19 cellular contexts compared by ENCODE assay signal in genomic region chr2:139162456-139162855, GRCh38.
DNase-seq lines count a peak whose midpoint lies in the region; ATAC-seq, FAIRE-seq and TF ChIP-seq lines count a peak whose summit lies in the region.
"Had no signal": no experiment of that assay in that cellular context is flagged by ENCODE, and none has a peak within 500 bp of the region (broad histone marks: within the 10 kb centered on the region; RNA-seq: fewer than 3 reads in every experiment).

No MANE protein-coding gene starts in this region.

- H3K36me3 ChIP-seq in GM23338 (ENCODE audit: insufficient read depth) (no peaks in the 10 kb centered on the region), astrocyte (ENCODE audit: insufficient read depth, low read length) (no peaks in the 10 kb centered on the region), mesendoderm (ENCODE audit: control insufficient read depth, insufficient read depth, low read length) (no peaks in the 10 kb centered on the region), smooth muscle cell (ENCODE audit: low read depth) (no peaks in the 10 kb centered on the region), stomach (no peaks in the 10 kb centered on the region)
- H3K36me3 ChIP-seq: BLaER1 treated with 17β-estradiol and CSF1 and Interleukin-3, amounts not matched to agents 10 nM and 100 nM had no signal

- no peak overlapping the region for H3K4me2 ChIP-seq in GM23338
- H3K4me2 ChIP-seq in astrocyte (ENCODE audit: low read length), result no peak overlapping the region
- no peak overlapping the region for H3K4me2 ChIP-seq in mesendoderm (ENCODE audit: low read length)
- peak overlapping the region; percentile 58 for H3K4me2 ChIP-seq in smooth muscle cell

- no peak for FAIRE-seq in astrocyte (lab: Jason Lieb, UNC)
- FAIRE-seq: GM12878, H54, HTR-8/SVneo had no signal

- no peak overlapping the region for H2BK120ac ChIP-seq in mesendoderm (ENCODE audit: low read depth, low read length)

- H3K27ac Mint-ChIP-seq in GM23338 (0 out of 2 replicates have a peak overlapping the region, but pooled peaks have one; percentile 54), astrocyte (ENCODE audit: unreplicated experiment) (peak overlapping the region; percentile 11)
- H3K27ac Mint-ChIP-seq: CD8-positive, alpha-beta T cell had no signal

- no peak overlapping the region for H3K4ac ChIP-seq in mesendoderm (ENCODE audit: low read depth, low read length)

- H3K9ac ChIP-seq in astrocyte (ENCODE audit: low read length) (no peak overlapping the region), mesendoderm (ENCODE audit: low read length) (no peak overlapping the region), smooth muscle cell (ENCODE audit: low read depth) (peak overlapping the region; percentile 22)
- H3K9ac ChIP-seq: BLaER1 treated with 17β-estradiol and CSF1 and Interleukin-3, amounts not matched to agents 10 nM and 100 nM had no signal

- intact Hi-C loops in stomach (cut with DNase I; ENCODE audit: low total_unique reads), result no loop called here

- H3K27ac ChIP-seq in GM23338 (ENCODE audit: low read depth) (no peak overlapping the region), astrocyte (ENCODE audit: low read depth, low read length) (no peak overlapping the region), mesendoderm (ENCODE audit: low read depth, low read length) (no peak overlapping the region), smooth muscle cell (ENCODE audit: low read depth) (peak overlapping the region; percentile 84), stomach (no peak overlapping the region)

- H4K20me1 ChIP-seq in GM23338 (replicated peaks; ENCODE audit: insufficient read depth) (no peaks in the 10 kb centered on the region), astrocyte (ENCODE audit: insufficient read depth, low read length) (no peaks in the 10 kb centered on the region), smooth muscle cell (ENCODE audit: low read depth) (no peaks in the 10 kb centered on the region)
- H4K20me1 ChIP-seq: BLaER1 treated with 17β-estradiol and CSF1 and Interleukin-3, amounts not matched to agents 10 nM and 100 nM had no signal

- no peak overlapping the region for H2BK5ac ChIP-seq in mesendoderm (ENCODE audit: low read length)

- no peaks in the 10 kb centered on the region for H3K79me1 ChIP-seq in mesendoderm (ENCODE audit: low read length)

- no peak for TF ChIP-seq EP300 in stomach (IDR thresholded peaks at IDR 0.05)

- DNase-seq in GM23338 (ENCODE audit: low spot score) (no peak), astrocyte (ENCODE audit: low read depth) (no peak), mesendoderm (peak; percentile 36), smooth muscle cell (lab: John Stamatoyannopoulos, UW; ENCODE audit: unreplicated experiment) (peak; percentile 1), stomach (no peak)
- no peak for DNase-seq in stimulated activated CD4-positive, alpha-beta T cell treated with anti-CD3 and anti-CD28 coated beads, Interleukin-4, amount 100 ng/mL, for 24 hours
- DNase-seq: 8988T; CD8-positive, alpha-beta T cell; DMS 273 treated with DMSO at 0.1 percent for 48 hours; DMS53; DND-41; EL; HCEC 1CT; IMR-90 had no signal

- no peak overlapping the region for H2AK5ac ChIP-seq in mesendoderm (ENCODE audit: low read length)

- H3K9me3 ChIP-seq in astrocyte (ENCODE audit: insufficient read depth, low read depth, low read length) (no peaks in the 10 kb centered on the region), smooth muscle cell (replicated peaks; ENCODE audit: low read depth) (no peaks in the 10 kb centered on the region), stomach (no peaks in the 10 kb centered on the region)
- H3K9me3 ChIP-seq: BLaER1 treated with 17β-estradiol and CSF1 and Interleukin-3, amounts not matched to agents 10 nM and 100 nM had no signal

- WGBS in mesendoderm (ENCODE audit: extremely low coverage, insufficient coverage, low lambda C conversion rate), result no CpG with 5 or more reads among the region's 2 CpGs
- WGBS in smooth muscle cell (ENCODE audit: low lambda C conversion rate), result 50% methylated on average over 2 of the region's 2 CpGs
- WGBS in stomach, 5 donors, result 78 to 88% (median 83%) methylated on average over 2 of the region's 2 CpGs

- no peaks in the 10 kb centered on the region for H3K79me2 ChIP-seq in GM23338 (replicated peaks; ENCODE audit: insufficient read depth)
- no peaks in the 10 kb centered on the region for H3K79me2 ChIP-seq in astrocyte (ENCODE audit: insufficient read depth, low read length)
- H3K79me2 ChIP-seq in mesendoderm (ENCODE audit: control insufficient read depth, insufficient read depth, low read length), result no peaks in the 10 kb centered on the region
- H3K79me2 ChIP-seq in smooth muscle cell (ENCODE audit: low read depth), result no peaks in the 10 kb centered on the region

- H3F3A ChIP-seq in GM23338 (replicated peaks; ENCODE audit: low read depth), result no peaks in the 10 kb centered on the region
- H3F3A ChIP-seq in smooth muscle cell (ENCODE audit: low read depth), result no peaks in the 10 kb centered on the region

- H3K27me3 Mint-ChIP-seq in GM23338 (ENCODE audit: insufficient read depth, low read depth, poor library complexity), result peaks cover 2% of the 10 kb centered on the region
- H3K27me3 Mint-ChIP-seq in astrocyte (ENCODE audit: low read depth, unreplicated experiment), result no peaks in the 10 kb centered on the region

- TF ChIP-seq POLR2A in stomach (IDR thresholded peaks at IDR 0.05), result no peak

- ATAC-seq in GM23338 (no peak), HG02759 (IDR thresholded peaks at IDR 0.05; ENCODE audit: unreplicated experiment) (no peak)
- ATAC-seq: CD8-positive, alpha-beta T cell; GM12878 had no signal

- H2AFZ ChIP-seq in GM23338, result no peak overlapping the region
- no peak overlapping the region for H2AFZ ChIP-seq in astrocyte (ENCODE audit: low read depth, low read length)
- no peak overlapping the region for H2AFZ ChIP-seq in smooth muscle cell (ENCODE audit: low read depth)

- no peak overlapping the region for H3K56ac ChIP-seq in mesendoderm (ENCODE audit: low read length)

- H3K9me3 Mint-ChIP-seq in GM23338 (no peaks in the 10 kb centered on the region), astrocyte (ENCODE audit: unreplicated experiment) (peaks cover 3% of the 10 kb centered on the region)

- no peak overlapping the region for H3K23ac ChIP-seq in mesendoderm (ENCODE audit: low read length)

- no peaks in the 10 kb centered on the region for H3K36me3 Mint-ChIP-seq in GM23338 (ENCODE audit: low read depth)
- no peaks in the 10 kb centered on the region for H3K36me3 Mint-ChIP-seq in astrocyte (ENCODE audit: low read depth, unreplicated experiment)
- H3K36me3 Mint-ChIP-seq: CD8-positive, alpha-beta T cell had no signal

- no peak overlapping the region for H3K18ac ChIP-seq in mesendoderm (ENCODE audit: low read length)

- H3K27me3 ChIP-seq in GM23338 (ENCODE audit: insufficient read depth) (no peaks in the 10 kb centered on the region), astrocyte (ENCODE audit: insufficient read depth, low read length) (no peaks in the 10 kb centered on the region), mesendoderm (ENCODE audit: insufficient read depth, low read length, poor library complexity) (no peaks in the 10 kb centered on the region), smooth muscle cell (ENCODE audit: low read depth) (no peaks in the 10 kb centered on the region), stomach (no peaks in the 10 kb centered on the region)
- H3K27me3 ChIP-seq: BLaER1 treated with 17β-estradiol and CSF1 and Interleukin-3, amounts not matched to agents 10 nM and 100 nM had no signal

- no peak overlapping the region for H4K5ac ChIP-seq in mesendoderm (ENCODE audit: low read length)

- H3K4me1 ChIP-seq in GM23338 (ENCODE audit: insufficient read depth) (peaks cover 2% of the 10 kb centered on the region; the same call in 1 of the 2 replicates), astrocyte (ENCODE audit: insufficient read depth, low read length) (no peaks in the 10 kb centered on the region), mesendoderm (ENCODE audit: control insufficient read depth, low read depth, low read length) (no peaks in the 10 kb centered on the region), smooth muscle cell (ENCODE audit: low read depth) (peaks cover 12% of the 10 kb centered on the region), stomach (no peaks in the 10 kb centered on the region)

- H4K8ac ChIP-seq in mesendoderm (ENCODE audit: low read depth, low read length), result no peak overlapping the region

- TF ChIP-seq CTCF in GM23338 (conservative IDR thresholded peaks at IDR 0.05; ENCODE audit: low read depth in 2 of 2) (no peak), astrocyte (IDR thresholded peaks at IDR 0.05; ENCODE audit: insufficient read depth, low read depth, low read length) (no peak), smooth muscle cell (IDR thresholded peaks at IDR 0.05; ENCODE audit: borderline replicate concordance, insufficient read depth, poor library complexity, severe bottlenecking) (no peak), stomach (IDR thresholded peaks at IDR 0.05) (no peak)

- H3K4me1 Mint-ChIP-seq in GM23338, result no peaks in the 10 kb centered on the region; the same call in 2 of the 3 replicates
- peaks cover 6% of the 10 kb centered on the region for H3K4me1 Mint-ChIP-seq in astrocyte (ENCODE audit: low read depth, unreplicated experiment)

- no peaks in the 10 kb centered on the region for H3K9me2 ChIP-seq in GM23338 (ENCODE audit: insufficient read depth)

- no peak overlapping the region for H3K4me3 ChIP-seq in GM23338
- no peak overlapping the region for H3K4me3 ChIP-seq in astrocyte (ENCODE audit: insufficient read depth, low read depth, low read length)
- H3K4me3 ChIP-seq in mesendoderm (ENCODE audit: low read length), result no peak overlapping the region
- no peak overlapping the region for H3K4me3 ChIP-seq in smooth muscle cell
- H3K4me3 ChIP-seq in stomach, result no peak overlapping the region
- H3K4me3 ChIP-seq: BLaER1 treated with 17β-estradiol and CSF1 and Interleukin-3, amounts not matched to agents 10 nM and 100 nM; GM12878 had no signal

- H3K4me3 Mint-ChIP-seq in GM23338 (no peak overlapping the region), astrocyte (ENCODE audit: unreplicated experiment) (no peak overlapping the region)
- H3K4me3 Mint-ChIP-seq: CD8-positive, alpha-beta T cell had no signal

- H2BK15ac ChIP-seq in mesendoderm (replicated peaks; ENCODE audit: low read depth), result no peak overlapping the region

TF ChIP-seq in GM23338, 12 proteins besides CTCF, POLR2A, EP300 and RAD21 (continues in another document):
- TF ChIP-seq CREB1 (CRISPR knock-in tag; IDR thresholded peaks at IDR 0.05; ENCODE audit: low read depth), result no peak
- TF ChIP-seq EZH2 (IDR thresholded peaks at IDR 0.05; ENCODE audit: low read depth, unreplicated experiment), result no peak
- TF ChIP-seq ZNF114 (CRISPR knock-in tag; IDR thresholded peaks at IDR 0.05), result no peak
- no peak for TF ChIP-seq ZNF331 (CRISPR knock-in tag; IDR thresholded peaks at IDR 0.05; ENCODE audit: low read depth)
- TF ChIP-seq ETS1 (IDR thresholded peaks at IDR 0.05), result no peak

Comparison
In these comparisons a context has a peak if more than half of its experiments do, and no peak if none do; other contexts are left out.
1. DNase-seq: peak in mesendoderm (single experiment) and smooth muscle cell (single experiment); none in GM23338 (single experiment), astrocyte (single experiment), stimulated activated CD4-positive, alpha-beta T cell treated with anti-CD3 and anti-CD28 coated beads, Interleukin-4, amount 100 ng/mL, for 24 hours (single experiment) and stomach (single experiment).